Comparison of ENCODE assay signal across 20 cellular contexts in genomic region chr3:71791634-71792033, GRCh38. TPM values are rescaled to one million over a fixed set of nuclear protein-coding genes. Genes with fewer than 3 reads are reported as not detected.
DNase-seq lines count a peak whose midpoint lies in the region; ATAC-seq, FAIRE-seq and TF ChIP-seq lines count a peak whose summit lies in the region.
"Had no signal": no experiment of that assay in that cellular context is flagged by ENCODE, and none has a peak within 500 bp of the region (broad histone marks: within the 10 kb centered on the region; RNA-seq: fewer than 3 reads in every experiment).

No MANE protein-coding gene starts in this region.

- H3K9me2 ChIP-seq in PC-3 (replicated peaks; ENCODE audit: low read length), result no peaks in the 10 kb centered on the region

- no peak for ATAC-seq in HepG2
- ATAC-seq in right lobe of liver, result no peak
- peak; percentile 27; the same call in 1 of the 2 replicates for ATAC-seq in PC-3
- ATAC-seq in GM21526 (IDR thresholded peaks at IDR 0.05; ENCODE audit: low FRiP score, unreplicated experiment), result no peak
- no peak for ATAC-seq in GM18498 (IDR thresholded peaks at IDR 0.05; ENCODE audit: unreplicated experiment)
- no peak for ATAC-seq in GM18519 (IDR thresholded peaks at IDR 0.05; ENCODE audit: low FRiP score, unreplicated experiment)
- ATAC-seq: GM12878 had no signal

- in situ Hi-C loops in HepG2 (cut with HindIII; ENCODE audit: extremely low pct_ligation_motif_present, low pct_unique_long_range_greater_than_20kb), result no loop called here

- H3F3A ChIP-seq in PC-3 (ENCODE audit: low read length, unreplicated experiment), result no peaks in the 10 kb centered on the region

- H3K4me2 ChIP-seq in HepG2 (ENCODE audit: low read depth, low read length) (no peak overlapping the region), PC-3 (ENCODE audit: low read length) (no peak overlapping the region)
- H3K4me2 ChIP-seq: BLaER1, KMS-11 had no signal

- no peak overlapping the region for H3K27ac ChIP-seq in HepG2 (ENCODE audit: extremely low read length, insufficient read depth, low read length)
- no peak overlapping the region for H3K27ac ChIP-seq in right lobe of liver
- H3K27ac ChIP-seq in PC-3 (ENCODE audit: low read length), result no peak overlapping the region
- H3K27ac ChIP-seq in esophagus muscularis mucosa (replicated peaks in 1 of 4), result no peak overlapping the region
- H3K27ac ChIP-seq: 22Rv1, BLaER1, KMS-11 had no signal

- H3K27me3 ChIP-seq in HepG2 (ENCODE audit: control insufficient read depth in 1 of 2, insufficient read depth in 2 of 2, low read length in 2 of 2), result peaks cover 0 to 23% of the 10 kb centered on the region in 2 experiments; a peak in 4 of 5 replicates
- H3K27me3 ChIP-seq in right lobe of liver, result no peaks in the 10 kb centered on the region
- peaks cover 37% of the 10 kb centered on the region for H3K27me3 ChIP-seq in PC-3 (ENCODE audit: low read length)
- no peaks in the 10 kb centered on the region for H3K27me3 ChIP-seq in esophagus muscularis mucosa

- no peaks in the 10 kb centered on the region for H3K36me3 ChIP-seq in HepG2 (replicated peaks in 1 of 2; ENCODE audit: control insufficient read depth in 1 of 2, insufficient read depth in 2 of 2, low read length in 2 of 2)
- H3K36me3 ChIP-seq in right lobe of liver, result no peaks in the 10 kb centered on the region
- no peaks in the 10 kb centered on the region for H3K36me3 ChIP-seq in PC-3 (ENCODE audit: low read depth, low read length)
- H3K36me3 ChIP-seq in esophagus muscularis mucosa, result no peaks in the 10 kb centered on the region
- H3K36me3 ChIP-seq: BLaER1 had no signal

- TF ChIP-seq EP300 in HepG2 (IDR thresholded peaks at IDR 0.05; ENCODE audit: low read depth in 2 of 2, low read length in 2 of 2), result no peak
- TF ChIP-seq EP300 in HepG2 (CRISPR knock-in tag; IDR thresholded peaks at IDR 0.05; ENCODE audit: borderline replicate concordance), result no peak
- no peak for TF ChIP-seq EP300 in esophagus muscularis mucosa (IDR thresholded peaks at IDR 0.05)

- H3K79me2 ChIP-seq in HepG2 (ENCODE audit: insufficient read depth, low read length), result no peaks in the 10 kb centered on the region
- H3K79me2 ChIP-seq in PC-3 (ENCODE audit: low read length), result no peaks in the 10 kb centered on the region

- TF ChIP-seq RAD21 in HepG2 (CRISPR knock-in tag; IDR thresholded peaks at IDR 0.05), result no peak

- H3K9me3 ChIP-seq in HepG2 (ENCODE audit: low read length) (no peaks in the 10 kb centered on the region), right lobe of liver (no peaks in the 10 kb centered on the region), PC-3 (ENCODE audit: low read length) (no peaks in the 10 kb centered on the region), esophagus muscularis mucosa (no peaks in the 10 kb centered on the region)
- H3K9me3 ChIP-seq: BLaER1 had no signal

- H3K9ac ChIP-seq in HepG2 (ENCODE audit: insufficient read depth, low read depth, low read length) (no peak overlapping the region), PC-3 (ENCODE audit: low read length) (no peak overlapping the region)
- H3K9ac ChIP-seq: BLaER1, KMS-11 had no signal

- BruUV-seq in HepG2 (replicated peaks; lab: Mats Ljungman, UMichigan) (no TSS peak), PC-3 (replicated peaks; lab: Mats Ljungman, UMichigan) (no TSS peak)

- FAIRE-seq in HepG2 (lab: Jason Lieb, UNC), result no peak
- FAIRE-seq: GM12878, H1, HTR-8/SVneo had no signal

- TF ChIP-seq CTCF in HepG2 (CRISPR knock-in tag; IDR thresholded peaks at IDR 0.05) (no peak), right lobe of liver (IDR thresholded peaks at IDR 0.05) (no peak), PC-3 (conservative IDR thresholded peaks at IDR 0.05; ENCODE audit: low read depth, low read length) (no peak), esophagus muscularis mucosa (IDR thresholded peaks at IDR 0.05) (no peak)

- H3K4me1 ChIP-seq in HepG2 (ENCODE audit: insufficient read depth, low read length) (no peaks in the 10 kb centered on the region), right lobe of liver (no peaks in the 10 kb centered on the region), PC-3 (ENCODE audit: insufficient read depth, low read length) (no peaks in the 10 kb centered on the region), esophagus muscularis mucosa (no peaks in the 10 kb centered on the region)
- H3K4me1 ChIP-seq: BLaER1 had no signal

- intact Hi-C loops in HepG2 (cut with micrococcal nuclease; ENCODE audit: unreplicated experiment), result no loop called here
- intact Hi-C loops in right lobe of liver (cut with DNase I), result no loop called here
- intact Hi-C loops in PC-3 (cut with micrococcal nuclease), result no loop called here
- intact Hi-C loops in esophagus muscularis mucosa (cut with DNase I), result no loop called here

- no peak for TF ChIP-seq POLR2A in HepG2 (IDR thresholded peaks at IDR 0.05; ENCODE audit: insufficient read depth in 1 of 2, low read depth in 2 of 2, low read length in 2 of 2)
- no peak for TF ChIP-seq POLR2A in right lobe of liver (IDR thresholded peaks at IDR 0.05)
- no peak for TF ChIP-seq POLR2A in esophagus muscularis mucosa (IDR thresholded peaks at IDR 0.05; ENCODE audit: low read depth)

- no peaks in the 10 kb centered on the region; the same call in 1 of the 2 replicates for H4K20me1 ChIP-seq in HepG2 (ENCODE audit: insufficient read depth, low read length)
- no peaks in the 10 kb centered on the region for H4K20me1 ChIP-seq in PC-3 (ENCODE audit: low read length)
- H4K20me1 ChIP-seq: BLaER1 had no signal

- no peak for DNase-seq in HepG2 (ENCODE audit: low spot score)
- no peak for DNase-seq in right lobe of liver
- DNase-seq in PC-3, result peak; percentile 18
- peak; percentile 53 for DNase-seq in esophagus muscularis mucosa (ENCODE audit: extremely low spot score)
- DNase-seq: Calu3; CD4-positive, alpha-beta memory T cell; DMS79 treated with DMSO at 0.1 percent for 48 hours; GF-D8; HCEC 1CT; HFFc6 had no signal

- POLR2A ChIA-PET in HepG2 (lab: Yijun Ruan, JAX), result no interaction called here
- POLR2A ChIA-PET in PC-3 (lab: Charles Lee; ENCODE audit: unreplicated experiment), result no interaction called here

- CTCF ChIA-PET in HepG2 (lab: Yijun Ruan, JAX; ENCODE audit: low intra/inter-chr PET ratio, low total read pairs) (no interaction called here), PC-3 (lab: Charles Lee) (no interaction called here)

- H3K4me3 ChIP-seq in HepG2 (replicated peaks in 1 of 3; ENCODE audit: insufficient read depth in 1 of 3, low read depth in 2 of 3, low read length in 3 of 3) (no peak overlapping the region), right lobe of liver (no peak overlapping the region), PC-3 (ENCODE audit: low read length) (no peak overlapping the region), esophagus muscularis mucosa (no peak overlapping the region)
- H3K4me3 ChIP-seq: BLaER1, GM12878 had no signal

- WGBS in HepG2 (ENCODE audit: low lambda C conversion rate), result 56% methylated on average over 1 of the region's 1 CpG
- WGBS in right lobe of liver (ENCODE audit: insufficient coverage, low coverage, low lambda C conversion rate, missing lambda C conversion rate), result 29% methylated on average over 1 of the region's 1 CpG
- 79% methylated on average over 1 of the region's 1 CpG for whole genome bisulfite sequencing in esophagus muscularis mucosa

- H2AFZ ChIP-seq in HepG2 (ENCODE audit: low read length) (no peak overlapping the region), PC-3 (ENCODE audit: low read length) (no peak overlapping the region)

RNA-seq across cellular contexts. Expression of gene PROK2, which starts 6.7 kb away (rescaled TPM):
- total RNA-seq in HepG2 (2016; rRNA removed; fragmentation: Illumina TruSeq; extraction: Trizol) (not detected in 2 replicates), right lobe of liver (under 1 TPM; 0.31 to 0.78 (median 0.47) TPM), PC-3 (2014; rRNA removed) (not detected in 2 replicates), esophagus muscularis mucosa (1 to 10 TPM in 1 of 4 donors, under 1 TPM in 2, not detected in 1; 0.29 to 2.0 (median 0.71) TPM)
- not detected in 2 replicates for total RNA-seq in HepG2 (2016; cell fraction: cytosol; rRNA removed; fragmentation: Illumina TruSeq; extraction: Trizol; ENCODE audit: low read depth)
- total RNA-seq in HepG2 (2016; cell fraction: insoluble cytoplasmic fraction; rRNA removed; fragmentation: Illumina TruSeq; extraction: Trizol), result not detected in 2 replicates
- total RNA-seq in HepG2 (2016; cell fraction: membrane; rRNA removed; fragmentation: Illumina TruSeq; extraction: Trizol), result not detected in 2 replicates
- total RNA-seq in HepG2 (2016; cell fraction: nucleus; rRNA removed; fragmentation: Illumina TruSeq; extraction: Trizol), result not detected in 2 replicates
- not detected in 2 replicates for polyA plus RNA-seq in HepG2 (2011; rRNA removed)
- not detected in 2 replicates for polyA plus RNA-seq in HepG2 (2011; cell fraction: cytosol; rRNA removed)
- polyA plus RNA-seq in HepG2 (2011; cell fraction: nucleus; rRNA removed), result not detected in 2 replicates
- not detected in 2 replicates for polyA plus RNA-seq in HepG2 (2012)
- polyA plus RNA-seq in HepG2 (2016; cell fraction: cytosol; fragmentation: Illumina TruSeq; extraction: Trizol; ENCODE audit: low read depth), result not detected in 2 replicates
- polyA plus RNA-seq in HepG2 (2016; cell fraction: insoluble cytoplasmic fraction; fragmentation: Illumina TruSeq; extraction: Trizol; ENCODE audit: low read depth), result not detected in 2 replicates
- not detected in 2 replicates for polyA plus RNA-seq in HepG2 (2016; cell fraction: membrane; fragmentation: Illumina TruSeq; extraction: Trizol; ENCODE audit: low read depth)
- not detected in 2 replicates for polyA plus RNA-seq in HepG2 (2016; cell fraction: nucleus; fragmentation: Illumina TruSeq; extraction: Trizol; ENCODE audit: insufficient read depth, low read depth)
- polyA minus RNA-seq in HepG2 (2011; rRNA and poly(A)+ RNA removed; ENCODE audit: low replicate concordance), result not detected in 2 replicates
- not detected in 2 replicates for polyA minus RNA-seq in HepG2 (2011; cell fraction: cytosol; rRNA and poly(A)+ RNA removed)
- not detected in 2 replicates for polyA minus RNA-seq in HepG2 (2011; cell fraction: nucleus; rRNA and poly(A)+ RNA removed)
- total RNA-seq: Calu3, GM12878, HFFc6 had no signal
- polyA plus RNA-seq: AG04450, GM12878 had no signal

RNA-seq across cellular contexts. Expression of gene GPR27, which starts 38.0 kb away (rescaled TPM):
- not detected in 2 replicates for total RNA-seq in HepG2 (2016; rRNA removed; fragmentation: Illumina TruSeq; extraction: Trizol)
- total RNA-seq in HepG2 (2016; cell fraction: cytosol; rRNA removed; fragmentation: Illumina TruSeq; extraction: Trizol; ENCODE audit: low read depth), result not detected in 2 replicates
- total RNA-seq in HepG2 (2016; cell fraction: insoluble cytoplasmic fraction; rRNA removed; fragmentation: Illumina TruSeq; extraction: Trizol), result not detected in 2 replicates
- not detected in 2 replicates for total RNA-seq in HepG2 (2016; cell fraction: membrane; rRNA removed; fragmentation: Illumina TruSeq; extraction: Trizol)
- total RNA-seq in HepG2 (2016; cell fraction: nucleus; rRNA removed; fragmentation: Illumina TruSeq; extraction: Trizol), result not detected in 2 replicates
- polyA plus RNA-seq in HepG2 (2011; rRNA removed), result not detected in 2 replicates
- not detected in 2 replicates for polyA plus RNA-seq in HepG2 (2011; cell fraction: cytosol; rRNA removed)
- polyA plus RNA-seq in HepG2 (2011; cell fraction: nucleus; rRNA removed), result not detected in 2 replicates
- polyA plus RNA-seq in HepG2 (2012), result not detected in 2 replicates
- polyA plus RNA-seq in HepG2 (2016; cell fraction: cytosol; fragmentation: Illumina TruSeq; extraction: Trizol; ENCODE audit: low read depth), result not detected in 2 replicates
- polyA plus RNA-seq in HepG2 (2016; cell fraction: insoluble cytoplasmic fraction; fragmentation: Illumina TruSeq; extraction: Trizol; ENCODE audit: low read depth), result not detected in 2 replicates
- polyA plus RNA-seq in HepG2 (2016; cell fraction: membrane; fragmentation: Illumina TruSeq; extraction: Trizol; ENCODE audit: low read depth), result not detected in 2 replicates
- polyA plus RNA-seq in HepG2 (2016; cell fraction: nucleus; fragmentation: Illumina TruSeq; extraction: Trizol; ENCODE audit: insufficient read depth, low read depth), result not detected in 2 replicates
- polyA minus RNA-seq in HepG2 (2011; rRNA and poly(A)+ RNA removed; ENCODE audit: low replicate concordance), result not detected in 2 replicates
- not detected in 2 replicates for polyA minus RNA-seq in HepG2 (2011; cell fraction: cytosol; rRNA and poly(A)+ RNA removed)
- polyA minus RNA-seq in HepG2 (2011; cell fraction: nucleus; rRNA and poly(A)+ RNA removed), result not detected in 2 replicates
- under 1 TPM in 5 of 6 experiments, not detected in 1; 0.09 to 0.37 (median 0.12) TPM for total RNA-seq in right lobe of liver
- 0.07 and 0.58 TPM in 2 replicates for total RNA-seq in PC-3 (2014; rRNA removed)
- total RNA-seq in esophagus muscularis mucosa, result 1 to 10 TPM; 2.2 to 4.3 (median 2.5) TPM
- total RNA-seq: GM12878, HFFc6 had no signal
- polyA plus RNA-seq: AG04450, GM12878 had no signal

Comparison
In these comparisons a context has a peak if more than half of its experiments do, and no peak if none do; other contexts are left out.
1. DNase-seq: peak in PC-3 (single experiment) and esophagus muscularis mucosa (single experiment); none in HepG2 (single experiment) and right lobe of liver (0 of 3).